ENCODE assay signal across 24 cellular contexts in genomic region chr4:73236151-73236550, GRCh38.
"Had no signal": no experiment of that assay in that cellular context is flagged by ENCODE, and none has a peak within 500 bp of the region (broad histone marks: within the 10 kb centered on the region; RNA-seq: fewer than 3 reads in every experiment).

No MANE protein-coding gene starts in this region.

- ATAC-seq: activated naive CD4-positive, alpha-beta T cell treated with anti-CD3 and anti-CD28 coated beads, Interleukin-2, amount 50 U/mL, for 72 hours; activated T-cell treated with anti-CD3 and anti-CD28 coated beads, Interleukin-2, amount 50 U/mL, for 72 hours; esophagus mucosa; WTC11 had no signal

- H3K9me3 ChIP-seq: ascending aorta, breast epithelium had no signal

- H3K9me3 Mint-ChIP-seq: activated CD4-positive, alpha-beta memory T cell treated with anti-CD3 and anti-CD28 coated beads, Interleukin-2, amount 10 ng/mL, durations not matched to agents 7 days and 5 days; activated naive CD4-positive, alpha-beta T cell treated with anti-CD3 and anti-CD28 coated beads, Interleukin-2, amount 10 ng/mL, durations not matched to agents 7 days and 5 days; activated naive CD8-positive, alpha-beta T cell treated with anti-CD3 and anti-CD28 coated beads, Interleukin-2, amount 10 ng/mL, durations not matched to agents 7 days and 5 days; activated T-cell treated with anti-CD3 and anti-CD28 coated beads, Interleukin-2, amount 50 U/mL, for 24 hours; brain; WTC11 had no signal

- H3K4me3 Mint-ChIP-seq: activated CD4-positive, alpha-beta memory T cell treated with anti-CD3 and anti-CD28 coated beads, Interleukin-2, amount 10 ng/mL, durations not matched to agents 7 days and 5 days; activated CD4-positive, alpha-beta T cell treated with anti-CD3 and anti-CD28 coated beads, Interleukin-2, amount 10 ng/mL, durations not matched to agents 7 days and 5 days; activated naive CD4-positive, alpha-beta T cell treated with anti-CD3 and anti-CD28 coated beads, Interleukin-2, amount 10 ng/mL, durations not matched to agents 7 days and 5 days; activated naive CD8-positive, alpha-beta T cell treated with anti-CD3 and anti-CD28 coated beads, Interleukin-2, amount 10 ng/mL, durations not matched to agents 7 days and 5 days; activated T-cell treated with anti-CD3 and anti-CD28 coated beads, Interleukin-2, amount 50 U/mL, for 24 hours; activated T-cell treated with anti-CD3 and anti-CD28 coated beads, Interleukin-2, amount 50 U/mL, for 72 hours; brain; WTC11 had no signal

- DNase-seq: activated CD4-positive, alpha-beta memory T cell treated with anti-CD3 and anti-CD28 coated beads, Interleukin-2, amount 10 ng/mL, durations not matched to agents 7 days and 5 days; activated CD4-positive, alpha-beta T cell treated with anti-CD3 and anti-CD28 coated beads for 1 hour; activated CD4-positive, alpha-beta T cell treated with anti-CD3 and anti-CD28 coated beads for 4 hours; activated CD4-positive, alpha-beta T cell treated with anti-CD3 and anti-CD28 coated beads, Interleukin-2, amount 10 ng/mL, durations not matched to agents 7 days and 5 days; activated CD4-positive, alpha-beta T cell treated with anti-CD3 and anti-CD28 coated beads, Interleukin-2, amount 50 U/mL, for 4 hours; activated CD8-positive, alpha-beta memory T cell treated with anti-CD3 and anti-CD28 coated beads, Interleukin-2, amount 50 U/mL, for 48 hours; activated gamma-delta T cell; activated naive CD4-positive, alpha-beta T cell; activated naive CD4-positive, alpha-beta T cell treated with anti-CD3 and anti-CD28 coated beads, Interleukin-2, amount 10 ng/mL, durations not matched to agents 7 days and 5 days; activated naive CD8-positive, alpha-beta T cell treated with anti-CD3 and anti-CD28 coated beads, Interleukin-2, amount 10 ng/mL, durations not matched to agents 7 days and 5 days; activated T-cell treated with anti-CD3 and anti-CD28 coated beads for 4 hours; activated T-cell treated with anti-CD3 and anti-CD28 coated beads, Interleukin-2, amount 50 U/mL, for 24 hours; activated T-cell treated with anti-CD3 and anti-CD28 coated beads, Interleukin-2, amount 50 U/mL, for 72 hours; effector CD8-positive, alpha-beta T cell; foreskin fibroblast; head of caudate nucleus; T-helper 1 cell; T-helper 2 cell had no signal

- H3K27me3 Mint-ChIP-seq: activated CD4-positive, alpha-beta memory T cell treated with anti-CD3 and anti-CD28 coated beads, Interleukin-2, amount 10 ng/mL, durations not matched to agents 7 days and 5 days; activated CD4-positive, alpha-beta T cell treated with anti-CD3 and anti-CD28 coated beads, Interleukin-2, amount 10 ng/mL, durations not matched to agents 7 days and 5 days; activated naive CD4-positive, alpha-beta T cell treated with anti-CD3 and anti-CD28 coated beads, Interleukin-2, amount 10 ng/mL, durations not matched to agents 7 days and 5 days; activated naive CD8-positive, alpha-beta T cell treated with anti-CD3 and anti-CD28 coated beads, Interleukin-2, amount 10 ng/mL, durations not matched to agents 7 days and 5 days; activated T-cell treated with anti-CD3 and anti-CD28 coated beads, Interleukin-2, amount 50 U/mL, for 24 hours; brain had no signal

- H3K27ac Mint-ChIP-seq: activated CD4-positive, alpha-beta memory T cell treated with anti-CD3 and anti-CD28 coated beads, Interleukin-2, amount 10 ng/mL, durations not matched to agents 7 days and 5 days; activated CD4-positive, alpha-beta T cell treated with anti-CD3 and anti-CD28 coated beads, Interleukin-2, amount 10 ng/mL, durations not matched to agents 7 days and 5 days; activated naive CD4-positive, alpha-beta T cell treated with anti-CD3 and anti-CD28 coated beads, Interleukin-2, amount 10 ng/mL, durations not matched to agents 7 days and 5 days; activated naive CD4-positive, alpha-beta T cell treated with anti-CD3 and anti-CD28 coated beads, Interleukin-2, amount 50 U/mL, for 72 hours; activated naive CD8-positive, alpha-beta T cell treated with anti-CD3 and anti-CD28 coated beads, Interleukin-2, amount 10 ng/mL, durations not matched to agents 7 days and 5 days; activated T-cell treated with anti-CD3 and anti-CD28 coated beads, Interleukin-2, amount 50 U/mL, for 24 hours; WTC11 had no signal
